In genomic region chr1:211174375-211174774, GRCh38 we compare ENCODE assay signal across 18 cellular contexts. TPM values are rescaled to one million over a fixed set of nuclear protein-coding genes. Genes with fewer than 3 reads are reported as not detected.
DNase-seq lines count a peak whose midpoint lies in the region; ATAC-seq, FAIRE-seq and TF ChIP-seq lines count a peak whose summit lies in the region.
"Had no signal": no experiment of that assay in that cellular context is flagged by ENCODE, and none has a peak within 500 bp of the region (broad histone marks: within the 10 kb centered on the region; RNA-seq: fewer than 3 reads in every experiment).

No MANE protein-coding gene starts in this region.

- DNase-seq in A549 (ENCODE audit: low read depth in 1 of 2, low spot score in 1 of 2) (no peak), NB4 (ENCODE audit: low read depth) (peak; percentile 2), GM12878 (ENCODE audit: low read depth, low spot score) (no peak), foreskin keratinocyte (peak; percentile 41 to 69), COLO829 (ENCODE audit: low spot score) (no peak)
- DNase-seq in activated effector memory CD4-positive, alpha-beta T cell treated with Interleukin-2 at 50 U/mL for 16 hours, result no peak
- DNase-seq: Calu3; CD4-positive, alpha-beta T cell; H7; NCI-H1694 treated with DMSO at 0.1 percent for 48 hours; NCI-H2107; NCI-H524; NCI-H82; OCI-M1; RPMI8226 had no signal

- no peaks in the 10 kb centered on the region for H3K36me3 ChIP-seq in GM12878 (ENCODE audit: control insufficient read depth in 2 of 2, insufficient read depth in 2 of 2, low read length in 1 of 2)

- no peak for TF ChIP-seq CTCF in A549 (IDR thresholded peaks at IDR 0.05)
- TF ChIP-seq CTCF in NB4 (IDR thresholded peaks at IDR 0.05; ENCODE audit: low read depth, low read length), result no peak
- TF ChIP-seq CTCF in GM12878 (IDR thresholded peaks at IDR 0.05 in 2 of 3, conservative IDR thresholded peaks at IDR 0.05 in 1 of 3; ENCODE audit: control insufficient read depth in 2 of 3, extremely low read depth in 1 of 3, insufficient read depth in 1 of 3, low read depth in 3 of 3, low read length in 3 of 3), result no peak
- TF ChIP-seq CTCF in foreskin keratinocyte (conservative IDR thresholded peaks at IDR 0.05), result no peak

- in situ Hi-C loops in GM12878 (cut with MboI), result no loop called here

- POLR2A ChIA-PET in A549 (lab: Yijun Ruan, JAX), result no interaction called here
- POLR2A ChIA-PET in GM12878 (lab: Charles Lee), result no interaction called here

- no peak overlapping the region for H3K4me3 ChIP-seq in A549
- no peak overlapping the region for H3K4me3 ChIP-seq in NB4 (ENCODE audit: low read depth, low read length)
- no peak overlapping the region for H3K4me3 ChIP-seq in GM12878

- H3K27me3 ChIP-seq in GM12878 (replicated peaks in 1 of 2; ENCODE audit: control insufficient read depth in 2 of 2, insufficient read depth in 2 of 2, low read length in 1 of 2) (no peaks in the 10 kb centered on the region), foreskin keratinocyte (no peaks in the 10 kb centered on the region)

- H4K20me1 ChIP-seq in GM12878 (ENCODE audit: control insufficient read depth, insufficient read depth), result no peaks in the 10 kb centered on the region

- intact Hi-C loops in GM12878 (cut with micrococcal nuclease; ENCODE audit: unreplicated experiment), result no loop called here

- FAIRE-seq in A549 (lab: Jason Lieb, UNC) (peak; percentile 7), GM12878 (lab: Jason Lieb, UNC) (no peak)
- FAIRE-seq: A204.1 had no signal

- RAD21 ChIA-PET in GM12878 (lab: Charles Lee; ENCODE audit: unreplicated experiment), result no interaction called here

- CTCF ChIA-PET in A549 (lab: Yijun Ruan, JAX), result no interaction called here
- CTCF ChIA-PET in GM12878 (lab: Yijun Ruan, JAX), result interaction anchor here (0.8 to 1.2 kb wide), 2 partner anchors 17 to 27 kb away, joined by 3 read pairs; no protein-coding TSS in a partner anchor

- 14% methylated on average over 2 of the region's 2 CpGs for whole genome bisulfite sequencing in A549 (ENCODE audit: missing lambda C conversion rate)
- WGBS in GM12878 (ENCODE audit: insufficient coverage, insufficient replicate concordance, low lambda C conversion rate, missing lambda C conversion rate), result 0% methylated on average over 2 of the region's 2 CpGs

- TF ChIP-seq POLR2A in A549 (IDR thresholded peaks at IDR 0.05; ENCODE audit: low read length) (no peak), NB4 (IDR thresholded peaks at IDR 0.05; ENCODE audit: extremely low read depth, insufficient read length) (no peak), GM12878 (IDR thresholded peaks at IDR 0.05; ENCODE audit: low read depth, low read length) (no peak)

- H3K4me1 ChIP-seq in A549, result no peaks in the 10 kb centered on the region
- no peaks in the 10 kb centered on the region for H3K4me1 ChIP-seq in GM12878 (ENCODE audit: control insufficient read depth, insufficient read depth, low read length)
- peaks cover 5% of the 10 kb centered on the region for H3K4me1 ChIP-seq in foreskin keratinocyte

- H3K9ac ChIP-seq in GM12878 (ENCODE audit: control insufficient read depth, insufficient read depth, low read length), result no peak overlapping the region

- H3K4me2 ChIP-seq in A549 (no peak overlapping the region), GM12878 (ENCODE audit: control insufficient read depth, insufficient read depth) (no peak overlapping the region)

- H2AFZ ChIP-seq in GM12878 (ENCODE audit: control insufficient read depth, low read depth, low read length), result no peak overlapping the region

- SMC1A ChIA-PET in GM12878 (lab: Charles Lee; ENCODE audit: uncharacterized antibody, unreplicated experiment), result interaction anchor here (1.3 kb wide), 1 partner anchor 10 kb away, joined by 3 read pairs; no protein-coding TSS in a partner anchor

- BruUV-seq in GM12878 (replicated peaks; lab: Mats Ljungman, UMichigan), result no TSS peak

- H3K79me2 ChIP-seq in GM12878 (ENCODE audit: control insufficient read depth, insufficient read depth, low read length), result no peaks in the 10 kb centered on the region

- TF ChIP-seq RAD21 in A549 (conservative IDR thresholded peaks at IDR 0.05 in 1 of 2, IDR thresholded peaks at IDR 0.05 in 1 of 2), result no peak
- no peak for TF ChIP-seq RAD21 in GM12878 (IDR thresholded peaks at IDR 0.05; ENCODE audit: insufficient read depth, low read depth, low read length)

- ATAC-seq in A549, result no peak
- ATAC-seq in GM12878, result 0 out of 3 replicates have a peak, but pooled peaks have one; percentile 24
- peak; percentile 98 for ATAC-seq in foreskin keratinocyte
- ATAC-seq in SK-N-SH treated with all-trans-retinoic acid at 6 μM for 48 hours, result no peak
- no peak for ATAC-seq in HG03571 (IDR thresholded peaks at IDR 0.05; ENCODE audit: unreplicated experiment)

- no peak overlapping the region for H3K27ac ChIP-seq in A549
- H3K27ac ChIP-seq in GM12878 (ENCODE audit: control insufficient read depth, insufficient read depth), result no peak overlapping the region
- H3K27ac ChIP-seq in foreskin keratinocyte, result no peak overlapping the region

- H3K9me3 ChIP-seq in A549 (peaks cover 22% of the 10 kb centered on the region), GM12878 (replicated peaks; ENCODE audit: control insufficient read depth, insufficient read depth, low read length) (no peaks in the 10 kb centered on the region; the same call in 2 of the 3 replicates)

- TF ChIP-seq EP300 in A549 (IDR thresholded peaks at IDR 0.05) (no peak), GM12878 (IDR thresholded peaks at IDR 0.05; ENCODE audit: borderline replicate concordance in 1 of 2, control insufficient read depth in 1 of 2, low read depth in 2 of 2, low read length in 2 of 2) (no peak)

TF ChIP-seq in A549, 52 proteins besides CTCF, POLR2A, EP300 and RAD21 (continues in another document):
- no peak for TF ChIP-seq EHF (CRISPR knock-in tag; IDR thresholded peaks at IDR 0.05)
- TF ChIP-seq CBX2 (IDR thresholded peaks at IDR 0.05; ENCODE audit: borderline replicate concordance, low read depth), result no peak

TF ChIP-seq in GM12878, 131 proteins besides CTCF, POLR2A, EP300 and RAD21 (continues in another document):
- no peak for TF ChIP-seq SMARCA5 (IDR thresholded peaks at IDR 0.05)
- TF ChIP-seq HSF1 (IDR thresholded peaks at IDR 0.05; ENCODE audit: low read depth, low read length), result no peak
- no peak for TF ChIP-seq IKZF1 (conservative IDR thresholded peaks at IDR 0.05)

TF ChIP-seq in SK-N-SH treated with all-trans-retinoic acid at 6 μM for 48 hours, 23 proteins besides CTCF, POLR2A, EP300 and RAD21 (continues in another document):
- TF ChIP-seq ZC3H10 (CRISPR knock-in tag; IDR thresholded peaks at IDR 0.05) (no peak), GLIS3 (CRISPR knock-in tag; IDR thresholded peaks at IDR 0.05) (no peak), TSHZ2 (CRISPR knock-in tag; IDR thresholded peaks at IDR 0.05) (no peak), ZNF70 (CRISPR knock-in tag; IDR thresholded peaks at IDR 0.05) (no peak), BACH2 (CRISPR knock-in tag; IDR thresholded peaks at IDR 0.05; ENCODE audit: borderline replicate concordance) (no peak)

RNA-seq across cellular contexts. Expression of gene KCNH1, which starts 40.4 kb away (rescaled TPM):
- polyA plus RNA-seq in A549 (2011; rRNA removed) (7.9 and 8.4 TPM in 2 replicates), A549 (2017; fragmentation: RNase III; extraction: RNeasy Plus Mini Kit Qiagen cat#74134 plus additional on column Dnase treatment) (5.1 to 5.7 TPM (median 5.3 TPM) in 3 replicates), GM12878 (2011; rRNA removed) (0.04 TPM in 1 of 2 replicates, not detected in the other), GM12878 (2014; fragmentation: Illumina TruSeq; extraction: Trizol) (0.04 TPM in 1 of 2 replicates, not detected in the other), GM12878 (2014; fragmentation: Nextera tagmentation; extraction: Ambion mirVana) (under 1 TPM in 1 of 2 experiments, not detected in 1; 0.02 TPM), GM12878 (2014; rRNA removed) (not detected in 2 replicates), GM12878 (2016; fragmentation: Nextera tagmentation; extraction: Ambion mirVana) (not detected), foreskin keratinocyte (not detected in 2 replicates)
- polyA plus RNA-seq in A549 (2012; cell fraction: cytosol; rRNA removed), result 2.8 and 3.3 TPM in 2 replicates
- 3.9 and 6.5 TPM in 2 replicates for polyA plus RNA-seq in A549 (2012; cell fraction: nucleus; rRNA removed)
- 34.5 and 45.6 TPM in 2 replicates for polyA minus RNA-seq in A549 (2011; rRNA and poly(A)+ RNA removed)
- total RNA-seq in GM12878 (2013; cell fraction: nucleolus; rRNA removed), result not detected in 2 replicates
- total RNA-seq in GM12878 (2014; rRNA removed) (not detected in 2 replicates), GM12878 (2014; rRNA removed; fragmentation: Illumina TruSeq; extraction: Trizol) (not detected in 2 replicates), GM12878 (2021) (not detected in 2 replicates), foreskin keratinocyte (not detected in 2 replicates)
- polyA plus RNA-seq in GM12878 (2011; ENCODE audit: low read depth), result not detected
- polyA plus RNA-seq in GM12878 (2011; cell fraction: cytosol; rRNA removed), result 0.02 and 0.04 TPM in 2 replicates
- polyA plus RNA-seq in GM12878 (2011; cell fraction: nucleus; rRNA removed), result 0.04 and 0.06 TPM in 2 replicates
- 0.10 TPM in 1 of 2 replicates, not detected in the other for polyA plus RNA-seq in GM12878 (2012)
- 0.05 and 0.15 TPM in 2 replicates for polyA minus RNA-seq in GM12878 (2011; rRNA and poly(A)+ RNA removed)
- polyA minus RNA-seq in GM12878 (2011; cell fraction: cytosol; rRNA and poly(A)+ RNA removed), result 0.94 TPM in 1 of 2 replicates, not detected in the other
- 0.12 and 0.67 TPM in 2 replicates for polyA minus RNA-seq in GM12878 (2011; cell fraction: nucleus; rRNA and poly(A)+ RNA removed)
- total RNA-seq: Calu3; CD4-positive, alpha-beta T cell had no signal

Comparison
In these comparisons a context has a peak if more than half of its experiments do, and no peak if none do; other contexts are left out.
1. ATAC-seq: peak in GM12878 (single experiment) and foreskin keratinocyte (single experiment); none in A549 (0 of 2), SK-N-SH treated with all-trans-retinoic acid at 6 μM for 48 hours (single experiment) and HG03571 (single experiment).
2. DNase-seq: peak in NB4 (single experiment) and foreskin keratinocyte (2 of 2); none in A549 (0 of 2), GM12878 (single experiment), COLO829 (single experiment) and activated effector memory CD4-positive, alpha-beta T cell treated with Interleukin-2 at 50 U/mL for 16 hours (single experiment).